Comparison of ENCODE assay signal across 8 cellular contexts in genomic region chr2:62704654-62705006, GRCh38. TPM values are rescaled to one million over a fixed set of nuclear protein-coding genes. Genes with fewer than 3 reads are reported as not detected.
DNase-seq lines count a peak whose midpoint lies in the region; ATAC-seq and TF ChIP-seq lines count a peak whose summit lies in the region.

No MANE protein-coding gene starts in this region.

- intact Hi-C loops in activated CD4-positive, alpha-beta memory T cell treated with anti-CD3 and anti-CD28 coated beads for 36 hours (cut with micrococcal nuclease) = loop anchor here (1.0 to 10.0 kb wide), 9 partner anchors 197 to 1232 kb away; partner anchors contain the start of genes MDH1, OTX1, TMEM17 and UGP2
- intact Hi-C loops in right cardiac atrium (cut with DNase I) = loop anchor here in 2 of 4 donors (5.0 to 10.0 kb wide), 2 partner anchors 68 to 200 kb away; partner anchors contain the start of gene TMEM17 (in 1 of the 2)

- POLR2A ChIA-PET in HEK293 (lab: Yijun Ruan, JAX) = interaction anchor here (0.6 to 1.6 kb wide), 2 partner anchors 199 to 266 kb away, joined by 3 to 6 read pairs; partner anchors contain the start of gene TMEM17
- POLR2A ChIA-PET in activated CD4-positive, alpha-beta memory T cell treated with anti-CD3 and anti-CD28 coated beads for 36 hours (lab: Charles Lee) = no interaction called here

- peaks cover 28% of the 10 kb centered on the region for H3K4me1 Mint-ChIP-seq in activated CD4-positive, alpha-beta memory T cell treated with anti-CD3 and anti-CD28 coated beads for 36 hours (ENCODE audit: low read depth)

- H3K9me3 Mint-ChIP-seq in activated CD4-positive, alpha-beta memory T cell treated with anti-CD3 and anti-CD28 coated beads for 36 hours = no peaks in the 10 kb centered on the region

- H3K27ac ChIP-seq in HEK293 (ENCODE audit: extremely low read depth, low read depth, low read length) (peak overlapping the region; percentile 56), right cardiac atrium (ENCODE audit: low read length) (peak overlapping the region; percentile 92), smooth muscle cell (ENCODE audit: low read depth) (peak overlapping the region; percentile 46)

- DNase-seq in activated CD4-positive, alpha-beta memory T cell treated with anti-CD3 and anti-CD28 coated beads for 36 hours = no peak
- DNase-seq in right cardiac atrium (no peak), smooth muscle cell (lab: John Stamatoyannopoulos, UW; ENCODE audit: unreplicated experiment) (no peak), NCI-H1048 (lab: John Stamatoyannopoulos, UW) (no peak), left lobe of liver (ENCODE audit: low spot score) (no peak)

- H3K9ac ChIP-seq in smooth muscle cell (ENCODE audit: low read depth) = peak overlapping the region; percentile 46

- WGBS in right cardiac atrium = 4% methylated on average over 2 of the region's 2 CpGs
- 9% methylated on average over 2 of the region's 2 CpGs for WGBS in smooth muscle cell (ENCODE audit: low lambda C conversion rate)

- peak overlapping the region; percentile 74 for H3K27ac Mint-ChIP-seq in activated CD4-positive, alpha-beta memory T cell treated with anti-CD3 and anti-CD28 coated beads for 36 hours

- TF ChIP-seq CTCF in HEK293 (tag by site-specific recombination; IDR thresholded peaks at IDR 0.05) = no peak
- TF ChIP-seq CTCF in smooth muscle cell (IDR thresholded peaks at IDR 0.05; ENCODE audit: borderline replicate concordance, insufficient read depth, poor library complexity, severe bottlenecking) = no peak

- H3K4me3 Mint-ChIP-seq in activated CD4-positive, alpha-beta memory T cell treated with anti-CD3 and anti-CD28 coated beads for 36 hours = peak overlapping the region; percentile 76

- ATAC-seq in right cardiac atrium (no peak), GM18498 (IDR thresholded peaks at IDR 0.05; ENCODE audit: unreplicated experiment) (no peak), GM18909 (IDR thresholded peaks at IDR 0.05; ENCODE audit: poor library complexity, unreplicated experiment) (no peak), left lobe of liver (no peak)

- H3K9me3 ChIP-seq in HEK293 (ENCODE audit: control insufficient read depth, insufficient read depth, low read depth, low read length) = no peaks in the 10 kb centered on the region
- H3K9me3 ChIP-seq in right cardiac atrium (ENCODE audit: control insufficient read depth, low read length) = no peaks in the 10 kb centered on the region
- no peaks in the 10 kb centered on the region for H3K9me3 ChIP-seq in smooth muscle cell (replicated peaks; ENCODE audit: low read depth)

- no peaks in the 10 kb centered on the region for H3K27me3 Mint-ChIP-seq in activated CD4-positive, alpha-beta memory T cell treated with anti-CD3 and anti-CD28 coated beads for 36 hours

- CTCF ChIA-PET in HEK293 (lab: Yijun Ruan, JAX) = interaction anchor here (0.9 to 1.1 kb wide), 2 partner anchors 11 to 12 kb away, joined by 3 to 4 read pairs; no protein-coding TSS in a partner anchor
- CTCF ChIA-PET in activated CD4-positive, alpha-beta memory T cell treated with anti-CD3 and anti-CD28 coated beads for 36 hours (lab: Charles Lee) = interaction anchor here (1.2 kb wide), 1 partner anchor 19 kb away, joined by 3 read pairs; no protein-coding TSS in a partner anchor

- H3K36me3 Mint-ChIP-seq in activated CD4-positive, alpha-beta memory T cell treated with anti-CD3 and anti-CD28 coated beads for 36 hours = peaks cover 9% of the 10 kb centered on the region

- H3K4me1 ChIP-seq in HEK293 (ENCODE audit: control insufficient read depth, insufficient read depth, low read length) (peaks cover 6% of the 10 kb centered on the region), right cardiac atrium (ENCODE audit: control insufficient read depth, insufficient read depth, low read length) (peaks cover 4% of the 10 kb centered on the region), smooth muscle cell (ENCODE audit: low read depth) (peaks cover 33% of the 10 kb centered on the region)

- H4K20me1 ChIP-seq in smooth muscle cell (ENCODE audit: low read depth) = peaks cover 2% of the 10 kb centered on the region

- H3F3A ChIP-seq in smooth muscle cell (ENCODE audit: low read depth) = peaks cover 5% of the 10 kb centered on the region

- peaks cover 0 to 15% of the 10 kb centered on the region in 2 experiments for H3K36me3 ChIP-seq in HEK293 (ENCODE audit: control insufficient read depth in 2 of 2, insufficient read depth in 1 of 2, low read length in 2 of 2)
- no peaks in the 10 kb centered on the region for H3K36me3 ChIP-seq in smooth muscle cell (ENCODE audit: low read depth)

- peak overlapping the region; percentile 56 for H3K4me3 ChIP-seq in HEK293 (ENCODE audit: low read depth, low read length)
- H3K4me3 ChIP-seq in right cardiac atrium (ENCODE audit: low read length) = peak overlapping the region; percentile 95
- H3K4me3 ChIP-seq in smooth muscle cell = peak overlapping the region; percentile 64

- peak overlapping the region; percentile 92 for H2AFZ ChIP-seq in smooth muscle cell (ENCODE audit: low read depth)

- H3K79me2 ChIP-seq in smooth muscle cell (ENCODE audit: low read depth) = peaks cover 36% of the 10 kb centered on the region

- peak overlapping the region; percentile 86 for H3K4me2 ChIP-seq in smooth muscle cell

- no peaks in the 10 kb centered on the region for H3K27me3 ChIP-seq in right cardiac atrium (ENCODE audit: control insufficient read depth, insufficient read depth)
- H3K27me3 ChIP-seq in smooth muscle cell (ENCODE audit: low read depth) = no peaks in the 10 kb centered on the region

TF ChIP-seq in HEK293, 187 proteins besides CTCF, POLR2A, EP300 and RAD21:
- peak; percentile 28; the same call in 1 of the 2 replicates for TF ChIP-seq PRDM1 (tag by site-specific recombination; IDR thresholded peaks at IDR 0.05)
- no peak for TF ChIP-seq ZNF433 (tag by site-specific recombination; IDR thresholded peaks at IDR 0.05; ENCODE audit: low read depth)

RNA-seq across cellular contexts. Expression of gene EHBP1, which starts 0.9 kb away (rescaled TPM):
- total RNA-seq in activated CD4-positive, alpha-beta memory T cell treated with anti-CD3 and anti-CD28 coated beads for 36 hours = 10 to 100 TPM; 23.5 to 23.6 TPM
- 10 to 100 TPM; 32.5 to 37.5 (median 33.3) TPM for total RNA-seq in right cardiac atrium
- 13.5 TPM for polyA plus RNA-seq in right cardiac atrium
- total RNA-seq in smooth muscle cell = 45.9 and 55.7 TPM in 2 replicates
- polyA plus RNA-seq in smooth muscle cell = 9.3 and 13.1 TPM in 2 replicates
- 50.0 TPM for total RNA-seq in left lobe of liver
